ENCODE assay signal across 18 cellular contexts in genomic region chr4:168914095-168914494, GRCh38.
DNase-seq lines count a peak whose midpoint lies in the region; ATAC-seq, FAIRE-seq and TF ChIP-seq lines count a peak whose summit lies in the region.
"Had no signal": no experiment of that assay in that cellular context is flagged by ENCODE, and none has a peak within 500 bp of the region (broad histone marks: within the 10 kb centered on the region; RNA-seq: fewer than 3 reads in every experiment).

No MANE protein-coding gene starts in this region.

- H2AFZ ChIP-seq in HepG2 (ENCODE audit: low read length) (no peak overlapping the region), astrocyte (ENCODE audit: low read depth, low read length) (no peak overlapping the region)

- no peak overlapping the region for H3K4me2 ChIP-seq in HepG2 (ENCODE audit: low read depth, low read length)
- H3K4me2 ChIP-seq in astrocyte (ENCODE audit: low read length), result no peak overlapping the region

- H3K36me3 Mint-ChIP-seq in astrocyte (ENCODE audit: low read depth, unreplicated experiment), result peaks cover 9% of the 10 kb centered on the region
- peaks cover 42% of the 10 kb centered on the region for H3K36me3 Mint-ChIP-seq in osteocyte (ENCODE audit: unreplicated experiment)
- H3K36me3 Mint-ChIP-seq: CD14-positive monocyte; CD8-positive, alpha-beta T cell; IgD-negative memory B cell had no signal

- H3K27me3 ChIP-seq in HepG2 (ENCODE audit: control insufficient read depth in 1 of 2, insufficient read depth in 2 of 2, low read length in 2 of 2), result no peaks in the 10 kb centered on the region
- no peaks in the 10 kb centered on the region for H3K27me3 ChIP-seq in right lobe of liver
- H3K27me3 ChIP-seq in astrocyte (ENCODE audit: insufficient read depth, low read length), result no peaks in the 10 kb centered on the region

- TF ChIP-seq CTCF in HepG2 (CRISPR knock-in tag; IDR thresholded peaks at IDR 0.05) (no peak), right lobe of liver (IDR thresholded peaks at IDR 0.05) (no peak), astrocyte (IDR thresholded peaks at IDR 0.05; ENCODE audit: insufficient read depth, low read depth, low read length) (no peak), osteocyte (IDR thresholded peaks at IDR 0.05) (no peak)

- H3K4me1 ChIP-seq in HepG2 (ENCODE audit: insufficient read depth, low read length) (peaks cover under 1% of the 10 kb centered on the region), right lobe of liver (peaks cover 0 to 2% (median under 1%) of the 10 kb centered on the region in 4 donors), astrocyte (ENCODE audit: insufficient read depth, low read length) (no peaks in the 10 kb centered on the region)

- H3K4me1 Mint-ChIP-seq in astrocyte (ENCODE audit: low read depth, unreplicated experiment), result peaks cover 26% of the 10 kb centered on the region
- H3K4me1 Mint-ChIP-seq in osteocyte (ENCODE audit: unreplicated experiment), result peaks cover 8% of the 10 kb centered on the region
- H3K4me1 Mint-ChIP-seq: CD14-positive monocyte, IgD-negative memory B cell had no signal

- intact Hi-C loops in HepG2 (cut with micrococcal nuclease; ENCODE audit: unreplicated experiment) (no loop called here), right lobe of liver (cut with DNase I) (no loop called here)

- H4K20me1 ChIP-seq in HepG2 (ENCODE audit: insufficient read depth, low read length) (no peaks in the 10 kb centered on the region), astrocyte (ENCODE audit: insufficient read depth, low read length) (peaks cover 6% of the 10 kb centered on the region)

- BruUV-seq in HepG2 (replicated peaks; lab: Mats Ljungman, UMichigan), result no TSS peak

- ATAC-seq in HepG2 (no peak), right lobe of liver (no peak), GM18858 (IDR thresholded peaks at IDR 0.05; ENCODE audit: unreplicated experiment) (no peak)
- ATAC-seq: CD8-positive, alpha-beta T cell had no signal

- H3K79me2 ChIP-seq in HepG2 (ENCODE audit: insufficient read depth, low read length) (no peaks in the 10 kb centered on the region), astrocyte (ENCODE audit: insufficient read depth, low read length) (peaks cover 13% of the 10 kb centered on the region)

- H3K9ac ChIP-seq in HepG2 (ENCODE audit: insufficient read depth, low read depth, low read length) (no peak overlapping the region), astrocyte (ENCODE audit: low read length) (no peak overlapping the region)

- H3K27ac ChIP-seq in HepG2 (ENCODE audit: extremely low read length, insufficient read depth, low read length) (no peak overlapping the region), right lobe of liver (no peak overlapping the region), astrocyte (ENCODE audit: low read depth, low read length) (no peak overlapping the region)
- H3K27ac ChIP-seq: HL-60 had no signal

- POLR2A ChIA-PET in HepG2 (lab: Yijun Ruan, JAX), result no interaction called here

- in situ Hi-C loops in HepG2 (cut with HindIII; ENCODE audit: extremely low pct_ligation_motif_present, low pct_unique_long_range_greater_than_20kb), result loop anchor here (10.0 to 25.0 kb wide), 3 partner anchors 199 to 727 kb away; no protein-coding TSS in a partner anchor

- DNase-seq in HepG2 (ENCODE audit: low spot score), result no peak
- no peak for DNase-seq in right lobe of liver
- no peak for DNase-seq in astrocyte (ENCODE audit: low read depth)
- no peak for DNase-seq in osteocyte (ENCODE audit: extremely low spot score, unreplicated experiment)
- DNase-seq in GM19238 (ENCODE audit: insufficient read length, low spot score), result no peak
- no peak for DNase-seq in cortex of kidney (lab: John Stamatoyannopoulos, UW)
- DNase-seq: CD8-positive, alpha-beta T cell; COR-L47; DMS153; DND-41; GDM1; HCEC 1CT; HFFc6 had no signal

- CTCF ChIA-PET in HepG2 (lab: Yijun Ruan, JAX; ENCODE audit: low intra/inter-chr PET ratio, low total read pairs), result no interaction called here

- no peak for TF ChIP-seq RAD21 in HepG2 (CRISPR knock-in tag; IDR thresholded peaks at IDR 0.05)

- FAIRE-seq in HepG2 (lab: Jason Lieb, UNC) (no peak), astrocyte (lab: Jason Lieb, UNC) (no peak)
- FAIRE-seq: D721Med had no signal

- H3K27ac Mint-ChIP-seq in astrocyte (ENCODE audit: unreplicated experiment), result peak overlapping the region; percentile 14
- H3K27ac Mint-ChIP-seq in osteocyte (ENCODE audit: unreplicated experiment), result peak overlapping the region; percentile 7
- H3K27ac Mint-ChIP-seq: CD14-positive monocyte; CD8-positive, alpha-beta T cell; HFFc6; IgD-negative memory B cell had no signal

- H3K9me3 Mint-ChIP-seq in astrocyte (ENCODE audit: unreplicated experiment) (no peaks in the 10 kb centered on the region), osteocyte (ENCODE audit: unreplicated experiment) (no peaks in the 10 kb centered on the region)
- H3K9me3 Mint-ChIP-seq: CD14-positive monocyte; CD8-positive, alpha-beta T cell; HFFc6; IgD-negative memory B cell had no signal

- H3K36me3 ChIP-seq in HepG2 (replicated peaks in 1 of 2; ENCODE audit: control insufficient read depth in 1 of 2, insufficient read depth in 2 of 2, low read length in 2 of 2) (no peaks in the 10 kb centered on the region), right lobe of liver (peaks cover 0 to 5% (median 0%) of the 10 kb centered on the region in 4 donors), astrocyte (ENCODE audit: insufficient read depth, low read length) (peaks cover 67% of the 10 kb centered on the region)

- no peaks in the 10 kb centered on the region for H3K9me3 ChIP-seq in HepG2 (ENCODE audit: low read length)
- no peaks in the 10 kb centered on the region for H3K9me3 ChIP-seq in right lobe of liver
- no peaks in the 10 kb centered on the region for H3K9me3 ChIP-seq in astrocyte (ENCODE audit: insufficient read depth, low read depth, low read length)

- no peak overlapping the region for H3K4me3 ChIP-seq in HepG2 (replicated peaks in 1 of 3; ENCODE audit: insufficient read depth in 1 of 3, low read depth in 2 of 3, low read length in 3 of 3)
- no peak overlapping the region for H3K4me3 ChIP-seq in right lobe of liver
- no peak overlapping the region for H3K4me3 ChIP-seq in astrocyte (ENCODE audit: insufficient read depth, low read depth, low read length)

- no peak for TF ChIP-seq POLR2A in HepG2 (IDR thresholded peaks at IDR 0.05; ENCODE audit: insufficient read depth in 1 of 2, low read depth in 2 of 2, low read length in 2 of 2)
- no peak for TF ChIP-seq POLR2A in right lobe of liver (IDR thresholded peaks at IDR 0.05)

- 98% methylated on average over 2 of the region's 2 CpGs for WGBS in HepG2 (ENCODE audit: low lambda C conversion rate)
- 97% methylated on average over 2 of the region's 2 CpGs for WGBS in right lobe of liver (ENCODE audit: insufficient coverage, low coverage, low lambda C conversion rate, missing lambda C conversion rate)

- H3K27me3 Mint-ChIP-seq in astrocyte (ENCODE audit: low read depth, unreplicated experiment) (no peaks in the 10 kb centered on the region), osteocyte (ENCODE audit: unreplicated experiment) (no peaks in the 10 kb centered on the region)
- H3K27me3 Mint-ChIP-seq: IgD-negative memory B cell had no signal

- TF ChIP-seq EP300 in HepG2 (IDR thresholded peaks at IDR 0.05; ENCODE audit: low read depth in 2 of 2, low read length in 2 of 2), result no peak
- TF ChIP-seq EP300 in HepG2 (CRISPR knock-in tag; IDR thresholded peaks at IDR 0.05; ENCODE audit: borderline replicate concordance), result no peak

- H3K4me3 Mint-ChIP-seq in astrocyte (ENCODE audit: unreplicated experiment), result no peak overlapping the region
- H3K4me3 Mint-ChIP-seq in osteocyte (ENCODE audit: unreplicated experiment), result no peak overlapping the region
- H3K4me3 Mint-ChIP-seq: CD14-positive monocyte; CD8-positive, alpha-beta T cell; HFFc6; IgD-negative memory B cell had no signal

TF ChIP-seq in HepG2, 621 proteins besides CTCF, POLR2A, EP300 and RAD21:
- TF ChIP-seq SP4 (CRISPR knock-in tag; IDR thresholded peaks at IDR 0.05) (no peak), TRIM22 (IDR thresholded peaks at IDR 0.05) (no peak), MAFF (IDR thresholded peaks at IDR 0.05; ENCODE audit: low read depth, low read length) (peak; percentile 74; the same call in 1 of the 2 replicates), MAFK (conservative IDR thresholded peaks at IDR 0.05 in 1 of 2, IDR thresholded peaks at IDR 0.05 in 1 of 2; ENCODE audit: low read length in 2 of 2) (peak; percentile 57 to 82), ZNF775 (CRISPR knock-in tag; IDR thresholded peaks at IDR 0.05; ENCODE audit: borderline replicate concordance) (no peak)
